ENCODE assay signal across 27 cellular contexts in the genomic region with DNA sequence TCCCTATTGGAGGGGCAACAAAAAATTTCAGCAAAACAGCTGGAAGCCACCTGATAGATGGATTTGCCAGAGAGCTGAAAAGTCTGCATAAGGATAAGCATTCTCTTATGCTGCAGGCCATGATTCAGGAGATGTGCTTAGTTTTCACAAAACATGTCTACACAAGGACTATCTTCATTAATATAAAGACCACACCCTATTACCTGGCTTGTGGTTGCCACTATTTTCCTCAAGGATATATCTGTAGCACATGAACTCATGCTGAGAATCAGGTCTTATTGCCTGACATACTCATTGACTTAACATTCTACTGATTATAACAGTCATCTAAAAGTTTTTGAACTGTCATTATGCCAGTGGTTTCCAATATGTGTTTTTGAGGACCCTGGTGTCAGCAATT. TPM values are rescaled to one million over a fixed set of nuclear protein-coding genes. Genes with fewer than 3 reads are reported as not detected.
DNase-seq lines count a peak whose midpoint lies in the region; ATAC-seq, FAIRE-seq and TF ChIP-seq lines count a peak whose summit lies in the region.
"Had no signal": no experiment of that assay in that cellular context is flagged by ENCODE, and none has a peak within 500 bp of the region (broad histone marks: within the 10 kb centered on the region; RNA-seq: fewer than 3 reads in every experiment).

No MANE protein-coding gene starts in this region.

- CTCF ChIA-PET in mammary epithelial cell (lab: Charles Lee; ENCODE audit: low non-redundant PET) (no interaction called here), MCF 10A (lab: Yijun Ruan, JAX) (interaction anchor here (1.2 kb wide), 1 partner anchor 17 kb away, joined by 5 read pairs; no protein-coding TSS in a partner anchor), RWPE1 (lab: Yijun Ruan, JAX) (interaction anchor here (2.9 kb wide), 1 partner anchor 29 kb away, joined by 13 read pairs; a partner anchor contains a TSS), A673 (lab: Charles Lee) (no interaction called here)

- dilution Hi-C loops in mammary epithelial cell (cut with HindIII; ENCODE audit: low sequenced_read_pairs) = no loop called here
- dilution Hi-C loops in keratinocyte (cut with MboI; ENCODE audit: extremely low pct_ligation_motif_present, low sequenced_read_pairs) = no loop called here

- H3K4me3 ChIP-seq in mammary epithelial cell (replicated peaks in 1 of 3; ENCODE audit: insufficient read depth in 1 of 3, low read depth in 2 of 3, low read length in 3 of 3) (no peak overlapping the region), keratinocyte (ENCODE audit: control insufficient read depth in 2 of 3, extremely low read depth in 1 of 3, insufficient read depth in 2 of 3, low read depth in 1 of 3, low read length in 3 of 3) (peak overlapping the region in 1 of 3 experiments; percentile 12), A673 (ENCODE audit: low read depth, low read length, poor library complexity, severe bottlenecking) (no peak overlapping the region)
- H3K4me3 ChIP-seq: BLaER1 treated with 17β-estradiol and CSF1 and Interleukin-3, amounts not matched to agents 10 nM and 100 nM; GM12878; GM23338 had no signal

- no peak overlapping the region for H3K4me3 Mint-ChIP-seq in MCF 10A (ENCODE audit: unreplicated experiment)
- H3K4me3 Mint-ChIP-seq: CD14-positive monocyte; CD4-positive, alpha-beta T cell; CD8-positive, alpha-beta memory T cell; GM23338; H9; HFFc6 had no signal

- DNase-seq in mammary epithelial cell (peak; percentile 74), MCF 10A (ENCODE audit: unreplicated experiment) (no peak), epithelial cell of prostate (ENCODE audit: low read depth, low spot score) (peak; percentile 62), keratinocyte (ENCODE audit: low read depth, low spot score) (peak; percentile 85), RWPE1 (ENCODE audit: low spot score) (no peak), hippocampal formation (lab: John Stamatoyannopoulos, UW) (no peak), A673 (ENCODE audit: low spot score) (no peak)
- DNase-seq: ACHN; AML-193; BE2C; CD4-positive, alpha-beta T cell; CD8-positive, alpha-beta memory T cell; DMS 273 treated with DMSO at 0.1 percent for 48 hours; DMS79; EL; GDM1; H9; HFFc6 had no signal

- in situ Hi-C loops in mammary epithelial cell (cut with MboI; ENCODE audit: low sequenced_read_pairs in 2 of 2) = no loop called here

- BruUV-seq in mammary epithelial cell (replicated peaks; lab: Mats Ljungman, UMichigan) = no TSS peak
- BruUV-seq in MCF 10A (replicated peaks; lab: Mats Ljungman, UMichigan) = no TSS peak
- BruUV-seq in A673 (replicated peaks; lab: Mats Ljungman, UMichigan) = no TSS peak

- ATAC-seq in HG03280 (IDR thresholded peaks at IDR 0.05; ENCODE audit: unreplicated experiment) = no peak
- ATAC-seq: GM12878, GM23338 had no signal

- H3K9me3 ChIP-seq in mammary epithelial cell (replicated peaks; ENCODE audit: insufficient read depth, low read length) (peaks cover 27% of the 10 kb centered on the region), keratinocyte (ENCODE audit: control insufficient read depth, low read depth, low read length) (peaks cover 18% of the 10 kb centered on the region), A673 (ENCODE audit: low read depth, low read length, poor library complexity, severe bottlenecking) (peaks cover 5% of the 10 kb centered on the region)
- H3K9me3 ChIP-seq: BE2C had no signal

- H3K27me3 Mint-ChIP-seq in MCF 10A (ENCODE audit: insufficient read depth, unreplicated experiment) = no peaks in the 10 kb centered on the region
- H3K27me3 Mint-ChIP-seq: CD4-positive, alpha-beta T cell had no signal

- H4K20me1 ChIP-seq in mammary epithelial cell (ENCODE audit: insufficient read depth, low read length) (no peaks in the 10 kb centered on the region), keratinocyte (ENCODE audit: control insufficient read depth, extremely low read depth, insufficient read depth, low read length) (no peaks in the 10 kb centered on the region)
- H4K20me1 ChIP-seq: BLaER1 treated with 17β-estradiol and CSF1 and Interleukin-3, amounts not matched to agents 10 nM and 100 nM had no signal

- peaks cover 14% of the 10 kb centered on the region for H3K4me1 Mint-ChIP-seq in MCF 10A (ENCODE audit: insufficient read depth, unreplicated experiment)
- H3K4me1 Mint-ChIP-seq: CD14-positive monocyte; CD8-positive, alpha-beta memory T cell had no signal

- H3K27me3 ChIP-seq in mammary epithelial cell (ENCODE audit: insufficient read depth, low read length) (no peaks in the 10 kb centered on the region), keratinocyte (ENCODE audit: control insufficient read depth, extremely low read depth, insufficient read depth, low read length) (no peaks in the 10 kb centered on the region), A673 (replicated peaks; ENCODE audit: insufficient read depth, low read depth, low read length, poor library complexity) (no peaks in the 10 kb centered on the region)
- H3K27me3 ChIP-seq: BE2C; BLaER1 treated with 17β-estradiol and CSF1 and Interleukin-3, amounts not matched to agents 10 nM and 100 nM had no signal

- no peak overlapping the region for H3K27ac Mint-ChIP-seq in MCF 10A (ENCODE audit: low read depth, unreplicated experiment)
- H3K27ac Mint-ChIP-seq: CD4-positive, alpha-beta T cell; GM23338; H9; HFFc6 had no signal

- intact Hi-C loops in mammary epithelial cell (cut with micrococcal nuclease) (no loop called here), MCF 10A (cut with micrococcal nuclease) (no loop called here), A673 (cut with micrococcal nuclease; ENCODE audit: unreplicated experiment) (no loop called here)

- H3K9ac ChIP-seq in mammary epithelial cell (ENCODE audit: insufficient read depth, low read length) (no peak overlapping the region), keratinocyte (ENCODE audit: control insufficient read depth, extremely low read depth, insufficient read depth, low read length) (peak overlapping the region; percentile 44)
- H3K9ac ChIP-seq: BLaER1 treated with 17β-estradiol and CSF1 and Interleukin-3, amounts not matched to agents 10 nM and 100 nM had no signal

- H3K36me3 Mint-ChIP-seq in MCF 10A (ENCODE audit: insufficient read depth, unreplicated experiment) = peaks cover 6% of the 10 kb centered on the region
- H3K36me3 Mint-ChIP-seq: CD14-positive monocyte had no signal

- H3K79me2 ChIP-seq in mammary epithelial cell (ENCODE audit: insufficient read depth, low read length) = no peaks in the 10 kb centered on the region
- H3K79me2 ChIP-seq in keratinocyte (ENCODE audit: control insufficient read depth, insufficient read depth, low read length) = no peaks in the 10 kb centered on the region

- H3K4me1 ChIP-seq in mammary epithelial cell (ENCODE audit: insufficient read depth, low read length) (peaks cover 23% of the 10 kb centered on the region), keratinocyte (ENCODE audit: control insufficient read depth, extremely low read depth, insufficient read depth, low read length) (peaks cover 41% of the 10 kb centered on the region), A673 (ENCODE audit: insufficient read depth, low read length, poor library complexity, severe bottlenecking) (no peaks in the 10 kb centered on the region)
- H3K4me1 ChIP-seq: BE2C had no signal

- POLR2A ChIA-PET in MCF 10A (lab: Yijun Ruan, JAX) (interaction anchor here (2.8 to 31.8 kb wide), 3 partner anchors 10 to 26 kb away, joined by 26 to 1749 read pairs (median 40); a partner anchor contains a TSS), RWPE1 (lab: Yijun Ruan, JAX; ENCODE audit: low non-redundant PET) (no interaction called here), A673 (lab: Charles Lee; ENCODE audit: low non-redundant PET) (no interaction called here)

- no peak overlapping the region for H2AFZ ChIP-seq in mammary epithelial cell (ENCODE audit: low read depth, low read length)
- H2AFZ ChIP-seq in keratinocyte (ENCODE audit: control insufficient read depth, low read length) = no peak overlapping the region
- H2AFZ ChIP-seq: GM23338 had no signal

- peaks cover 18% of the 10 kb centered on the region for H3K9me3 Mint-ChIP-seq in MCF 10A (ENCODE audit: unreplicated experiment)
- H3K9me3 Mint-ChIP-seq: CD4-positive, alpha-beta T cell had no signal

- no peaks in the 10 kb centered on the region for H3K9me1 ChIP-seq in keratinocyte (ENCODE audit: control insufficient read depth, extremely low read depth, insufficient read depth, low read length)

- H3K36me3 ChIP-seq in mammary epithelial cell (ENCODE audit: insufficient read depth, low read length) (no peaks in the 10 kb centered on the region), keratinocyte (ENCODE audit: control insufficient read depth in 2 of 2, extremely low read depth in 1 of 2, insufficient read depth in 2 of 2, low read length in 2 of 2) (no peaks in the 10 kb centered on the region), A673 (ENCODE audit: insufficient read depth, low read length, poor library complexity, severe bottlenecking) (no peaks in the 10 kb centered on the region)
- H3K36me3 ChIP-seq: BE2C; BLaER1 treated with 17β-estradiol and CSF1 and Interleukin-3, amounts not matched to agents 10 nM and 100 nM had no signal

- H3K4me2 ChIP-seq in mammary epithelial cell (ENCODE audit: insufficient read depth, low read depth, low read length) = peak overlapping the region; percentile 7
- H3K4me2 ChIP-seq in keratinocyte (ENCODE audit: control insufficient read depth, extremely low read depth, insufficient read depth, low read depth, low read length) = peak overlapping the region; percentile 35
- H3K4me2 ChIP-seq: BLaER1 treated with 17β-estradiol and CSF1 and Interleukin-3, amounts not matched to agents 10 nM and 100 nM; GM23338 had no signal

- FAIRE-seq in keratinocyte (lab: Jason Lieb, UNC) = peak; percentile 79
- FAIRE-seq: D721Med, GM12878, GM18507 had no signal

- H3K27ac ChIP-seq in mammary epithelial cell (ENCODE audit: insufficient read depth, low read depth, low read length) (peak overlapping the region; percentile 89), epithelial cell of prostate (peak overlapping the region; percentile 84), keratinocyte (ENCODE audit: control insufficient read depth, insufficient read depth, low read length) (peak overlapping the region; percentile 90), RWPE1 (no peak overlapping the region), A673 (ENCODE audit: low read depth, low read length, poor library complexity, severe bottlenecking) (no peak overlapping the region)
- H3K27ac ChIP-seq: 22Rv1; BLaER1 treated with 17β-estradiol and CSF1 and Interleukin-3, amounts not matched to agents 10 nM and 100 nM had no signal

- no peak for TF ChIP-seq CTCF in mammary epithelial cell (conservative IDR thresholded peaks at IDR 0.05 in 1 of 2, IDR thresholded peaks at IDR 0.05 in 1 of 2; ENCODE audit: extremely low read depth in 1 of 2, insufficient read depth in 1 of 2, low read depth in 1 of 2, low read length in 2 of 2)
- TF ChIP-seq CTCF in MCF 10A (IDR thresholded peaks at IDR 0.05; ENCODE audit: unreplicated experiment) = no peak
- no peak for TF ChIP-seq CTCF in keratinocyte (optimal IDR thresholded peaks at IDR 0.05 in 1 of 3, IDR thresholded peaks at IDR 0.05 in 1 of 3, conservative IDR thresholded peaks at IDR 0.05 in 1 of 3; ENCODE audit: extremely low read depth in 1 of 3, insufficient read depth in 2 of 3, low read length in 3 of 3)
- TF ChIP-seq CTCF in RWPE1 (conservative IDR thresholded peaks at IDR 0.05; ENCODE audit: low read depth) = no peak
- no peak for TF ChIP-seq CTCF in A673 (conservative IDR thresholded peaks at IDR 0.05; ENCODE audit: low read depth, low read length)

RNA-seq across cellular contexts. Expression of a gene that starts 7.1 kb away (rescaled TPM):
- 1,000 to 10,000 TPM; 1,287 to 2,380 TPM for total RNA-seq in mammary epithelial cell
- polyA plus RNA-seq in mammary epithelial cell = 2,244 TPM
- polyA minus RNA-seq in mammary epithelial cell = 1,040 TPM
- 514 and 563 TPM in 2 replicates for total RNA-seq in MCF 10A (2022)
- polyA plus RNA-seq in keratinocyte = 2,386 to 3,374 TPM (median 2,587 TPM) in 3 replicates
- polyA plus RNA-seq in keratinocyte (2011; ENCODE audit: low read depth) = 1,575 TPM
- polyA plus RNA-seq in keratinocyte (2011; cell fraction: cytosol; rRNA removed) = 607 and 731 TPM in 2 replicates
- polyA plus RNA-seq in keratinocyte (2011; cell fraction: nucleus; rRNA removed) = 5,094 and 5,558 TPM in 2 replicates
- polyA plus RNA-seq in keratinocyte (2012; ENCODE audit: low replicate concordance) = 1,046 and 1,745 TPM in 2 replicates
- 1,846 to 2,703 TPM (median 1,967 TPM) in 3 replicates for polyA minus RNA-seq in keratinocyte
- polyA minus RNA-seq in keratinocyte (2011; cell fraction: cytosol; rRNA and poly(A)+ RNA removed) = 838 TPM
- polyA minus RNA-seq in keratinocyte (2011; cell fraction: nucleus; rRNA and poly(A)+ RNA removed) = 2,909 and 4,339 TPM in 2 replicates
- total RNA-seq in A673 (2021) = not detected in 2 replicates
- total RNA-seq: CD4-positive, alpha-beta T cell; CD8-positive, alpha-beta memory T cell; GM12878; H4 had no signal
- polyA plus RNA-seq: CD14-positive monocyte; CD8-positive, alpha-beta memory T cell had no signal

RNA-seq across cellular contexts. Expression of a gene that starts 29.2 kb away (rescaled TPM):
- total RNA-seq in mammary epithelial cell (10 to 100 TPM in 1 of 2 donors, 1 to 10 TPM in 1; 5.8 to 16.4 TPM), MCF 10A (2022) (7.7 and 8.9 TPM in 2 replicates), A673 (2021) (11.2 and 12.6 TPM in 2 replicates)
- polyA plus RNA-seq in mammary epithelial cell (7.9 TPM), keratinocyte (6.1 to 10.9 TPM (median 10.4 TPM) in 3 replicates)
- polyA minus RNA-seq in mammary epithelial cell (7.0 TPM), keratinocyte (1.4 to 4.9 TPM (median 2.2 TPM) in 3 replicates)
- polyA plus RNA-seq in keratinocyte (2011; ENCODE audit: low read depth) = 0.52 TPM
- 8.5 and 13.2 TPM in 2 replicates for polyA plus RNA-seq in keratinocyte (2011; cell fraction: cytosol; rRNA removed)
- polyA plus RNA-seq in keratinocyte (2011; cell fraction: nucleus; rRNA removed) = 8.1 and 11.3 TPM in 2 replicates
- 2.9 and 10.3 TPM in 2 replicates for polyA plus RNA-seq in keratinocyte (2012; ENCODE audit: low replicate concordance)
- polyA minus RNA-seq in keratinocyte (2011; cell fraction: cytosol; rRNA and poly(A)+ RNA removed) = 4.8 TPM
- polyA minus RNA-seq in keratinocyte (2011; cell fraction: nucleus; rRNA and poly(A)+ RNA removed) = 0.95 and 3.3 TPM in 2 replicates

Comparison
In these comparisons a context has a peak if more than half of its experiments do, and no peak if none do; other contexts are left out.
1. DNase-seq: peak in mammary epithelial cell (single experiment), epithelial cell of prostate (single experiment) and keratinocyte (single experiment); none in MCF 10A (single experiment), RWPE1 (single experiment), hippocampal formation (0 of 2) and A673 (single experiment).
2. CTCF ChIA-PET loops: an anchor here in MCF 10A (1.2 kb wide) and RWPE1 (2.9 kb wide); none called in mammary epithelial cell and A673.
3. H3K27ac ChIP-seq: peak in mammary epithelial cell (single experiment), epithelial cell of prostate (single experiment) and keratinocyte (single experiment); none in RWPE1 (single experiment) and A673 (single experiment).
4. RNA of a gene that starts 7.1 kb away (total RNA-seq): 1,287 to 2,380 TPM in mammary epithelial cell and 514 to 563 TPM in MCF 10A; not detected in A673; every median in the first group is over 100 times any median in the second.